Comparison of ENCODE assay signal across 29 cellular contexts in the genomic region with DNA sequence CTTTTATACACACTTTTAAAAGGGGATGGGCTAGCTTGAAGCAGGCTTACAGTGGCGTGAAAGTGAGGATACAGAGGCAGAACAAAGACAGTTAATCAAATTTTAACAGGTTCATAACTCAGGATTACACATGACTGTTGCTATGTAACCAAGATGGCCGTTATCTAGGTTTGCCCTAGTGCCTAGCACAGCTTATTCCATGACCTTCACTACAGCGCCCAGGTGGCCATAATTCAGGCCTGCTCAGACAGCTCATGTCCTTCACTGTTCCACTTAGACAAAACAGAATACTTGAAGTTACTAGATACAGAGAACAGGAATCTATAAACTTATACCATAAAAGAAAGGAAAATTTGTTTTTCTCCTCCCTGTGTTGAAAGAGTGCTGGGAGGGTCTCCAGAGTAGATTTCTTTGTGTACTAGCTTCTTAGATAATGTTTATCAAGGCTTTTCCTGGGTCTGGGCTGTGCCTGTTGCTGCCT. TPM values are rescaled to one million over a fixed set of nuclear protein-coding genes. Genes with fewer than 3 reads are reported as not detected.
DNase-seq lines count a peak whose midpoint lies in the region; ATAC-seq and TF ChIP-seq lines count a peak whose summit lies in the region.
"Had no signal": no experiment of that assay in that cellular context is flagged by ENCODE, and none has a peak within 500 bp of the region (broad histone marks: within the 10 kb centered on the region; RNA-seq: fewer than 3 reads in every experiment).

No MANE protein-coding gene starts in this region.

- TF ChIP-seq CTCF in HCT116 (IDR thresholded peaks at IDR 0.05 in 2 of 3, conservative IDR thresholded peaks at IDR 0.05 in 1 of 3; ENCODE audit: borderline replicate concordance in 1 of 3, insufficient read depth in 1 of 3, low read depth in 2 of 3, low read length in 2 of 3) (no peak), nephron progenitor cell (IDR thresholded peaks at IDR 0.05) (no peak)

- TF ChIP-seq POLR2A in HCT116 (IDR thresholded peaks at IDR 0.05; ENCODE audit: borderline replicate concordance, extremely low read depth, insufficient read depth, insufficient read length) = no peak

- H3K4me3 Mint-ChIP-seq in nephron progenitor cell = no peak overlapping the region
- H3K4me3 Mint-ChIP-seq: activated CD4-positive, alpha-beta T cell treated with anti-CD3 and anti-CD28 coated beads, Interleukin-2, amount 10 ng/mL, durations not matched to agents 7 days and 5 days; activated naive CD8-positive, alpha-beta T cell treated with anti-CD3 and anti-CD28 coated beads, Interleukin-2, amount 10 ng/mL, durations not matched to agents 7 days and 5 days; activated T-cell treated with anti-CD3 and anti-CD28 coated beads, Interleukin-2, amount 50 U/mL, for 24 hours; natural killer cell treated with Interleukin-12 subunit alpha and Interleukin-12 subunit beta and Interleukin-15 and Interleukin-18, amount 100 ng/mL, for 72 hours; stimulated activated naive B cell treated with anti-CD40 and anti-IgM and Interleukin-4, amounts not matched to agents 10 μg/mL and 1 μg/mL and 100 μg/mL, for 72 hours; WTC11 had no signal

- H3K27ac ChIP-seq in HCT116 (ENCODE audit: low read depth, low read length) = no peak overlapping the region
- H3K27ac ChIP-seq: BLaER1 treated with 17β-estradiol and CSF1 and Interleukin-3, amounts not matched to agents 10 nM and 100 nM; gastrocnemius medialis; SJCRH30; skin epidermis had no signal

- ATAC-seq in HCT116 (no peak), HG03520 (IDR thresholded peaks at IDR 0.05; ENCODE audit: unreplicated experiment) (no peak), GM19035 (IDR thresholded peaks at IDR 0.05; ENCODE audit: unreplicated experiment) (no peak)
- ATAC-seq: gastrocnemius medialis; natural killer cell treated with Interleukin-12 subunit alpha and Interleukin-12 subunit beta and Interleukin-15 and Interleukin-18, amount 100 ng/mL, for 72 hours; stimulated activated naive B cell treated with anti-CD40 and anti-IgM and Interleukin-4, amounts not matched to agents 10 μg/mL and 1 μg/mL and 100 μg/mL, for 72 hours; WTC11 had no signal

- no peak overlapping the region for H3K27ac Mint-ChIP-seq in nephron progenitor cell
- H3K27ac Mint-ChIP-seq: activated CD4-positive, alpha-beta T cell treated with anti-CD3 and anti-CD28 coated beads, Interleukin-2, amount 10 ng/mL, durations not matched to agents 7 days and 5 days; activated naive CD8-positive, alpha-beta T cell treated with anti-CD3 and anti-CD28 coated beads, Interleukin-2, amount 10 ng/mL, durations not matched to agents 7 days and 5 days; activated T-cell treated with anti-CD3 and anti-CD28 coated beads, Interleukin-2, amount 50 U/mL, for 24 hours; natural killer cell treated with Interleukin-12 subunit alpha and Interleukin-12 subunit beta and Interleukin-15 and Interleukin-18, amount 100 ng/mL, for 72 hours; stimulated activated naive B cell treated with anti-CD40 and anti-IgM and Interleukin-4, amounts not matched to agents 10 μg/mL and 1 μg/mL and 100 μg/mL, for 72 hours; WTC11 had no signal

- H3K9me3 Mint-ChIP-seq in nephron progenitor cell = peaks cover 32% of the 10 kb centered on the region
- H3K9me3 Mint-ChIP-seq: activated CD4-positive, alpha-beta T cell treated with anti-CD3 and anti-CD28 coated beads, Interleukin-2, amount 10 ng/mL, durations not matched to agents 7 days and 5 days; natural killer cell treated with Interleukin-12 subunit alpha and Interleukin-12 subunit beta and Interleukin-15 and Interleukin-18, amount 100 ng/mL, for 72 hours had no signal

- intact Hi-C loops in HCT116 (cut with micrococcal nuclease) = no loop called here

- CTCF ChIA-PET in HCT116 (lab: Charles Lee) = interaction anchor here (1.5 kb wide), 1 partner anchor 73 kb away, joined by 4 read pairs; no protein-coding TSS in a partner anchor

- no peak for TF ChIP-seq RAD21 in HCT116 (IDR thresholded peaks at IDR 0.05; ENCODE audit: low read depth)

- no peaks in the 10 kb centered on the region for H3K9me2 ChIP-seq in HCT116 (ENCODE audit: insufficient read depth)

- POLR2A ChIA-PET in HCT116 (lab: Charles Lee) = no interaction called here

- no peaks in the 10 kb centered on the region for H3K36me3 ChIP-seq in HCT116 (ENCODE audit: control insufficient read depth in 1 of 2, insufficient read depth in 2 of 2, low read length in 2 of 2)
- H3K36me3 ChIP-seq: gastrocnemius medialis, SJCRH30 had no signal

- no peak overlapping the region for H3K4me2 ChIP-seq in HCT116 (ENCODE audit: low read length)
- H3K4me2 ChIP-seq: BLaER1 treated with 17β-estradiol and CSF1 and Interleukin-3, amounts not matched to agents 10 nM and 100 nM had no signal

- H3K4me1 Mint-ChIP-seq in nephron progenitor cell = peaks cover 17% of the 10 kb centered on the region
- H3K4me1 Mint-ChIP-seq: activated CD4-positive, alpha-beta T cell treated with anti-CD3 and anti-CD28 coated beads, Interleukin-2, amount 10 ng/mL, durations not matched to agents 7 days and 5 days; activated naive CD8-positive, alpha-beta T cell treated with anti-CD3 and anti-CD28 coated beads, Interleukin-2, amount 10 ng/mL, durations not matched to agents 7 days and 5 days; stimulated activated naive B cell treated with anti-CD40 and anti-IgM and Interleukin-4, amounts not matched to agents 10 μg/mL and 1 μg/mL and 100 μg/mL, for 72 hours had no signal

- no peaks in the 10 kb centered on the region for H4K20me1 ChIP-seq in HCT116 (ENCODE audit: insufficient read depth)
- H4K20me1 ChIP-seq: BLaER1 treated with 17β-estradiol and CSF1 and Interleukin-3, amounts not matched to agents 10 nM and 100 nM had no signal

- peaks cover 4% of the 10 kb centered on the region for H3K27me3 Mint-ChIP-seq in nephron progenitor cell (ENCODE audit: low read depth, poor library complexity)

- no peak overlapping the region for H3K9ac ChIP-seq in HCT116 (ENCODE audit: low read length)
- H3K9ac ChIP-seq: BLaER1 treated with 17β-estradiol and CSF1 and Interleukin-3, amounts not matched to agents 10 nM and 100 nM had no signal

- H3K4me1 ChIP-seq in HCT116 (ENCODE audit: control insufficient read depth in 1 of 2, insufficient read depth in 2 of 2, low read length in 2 of 2) = peaks cover 7 to 12% of the 10 kb centered on the region in 2 experiments
- H3K4me1 ChIP-seq: gastrocnemius medialis had no signal

- peaks cover 9% of the 10 kb centered on the region for H3K36me3 Mint-ChIP-seq in nephron progenitor cell (ENCODE audit: low read depth)
- H3K36me3 Mint-ChIP-seq: activated naive CD8-positive, alpha-beta T cell treated with anti-CD3 and anti-CD28 coated beads, Interleukin-2, amount 10 ng/mL, durations not matched to agents 7 days and 5 days; natural killer cell treated with Interleukin-12 subunit alpha and Interleukin-12 subunit beta and Interleukin-15 and Interleukin-18, amount 100 ng/mL, for 72 hours; stimulated activated naive B cell treated with anti-CD40 and anti-IgM and Interleukin-4, amounts not matched to agents 10 μg/mL and 1 μg/mL and 100 μg/mL, for 72 hours had no signal

- peaks cover 7% of the 10 kb centered on the region for H3K27me3 ChIP-seq in HCT116 (ENCODE audit: insufficient read depth, low read length)
- H3K27me3 ChIP-seq: BLaER1 treated with 17β-estradiol and CSF1 and Interleukin-3, amounts not matched to agents 10 nM and 100 nM; gastrocnemius medialis; SJCRH30 had no signal

- RAD21 ChIA-PET in HCT116 (lab: Charles Lee; ENCODE audit: low non-redundant PET in 1 of 2, low total read pairs in 2 of 2, uncharacterized antibody in 2 of 2, unreplicated experiment in 2 of 2) = no interaction called here

- DNase-seq in HCT116 (ENCODE audit: low read depth, low spot score) (no peak), NCI-H187 (lab: John Stamatoyannopoulos, UW) (peak; percentile 68 to 73), amniotic epithelial cell (ENCODE audit: low read depth) (peak; percentile 85), nephron progenitor cell (peak; percentile 9), NCI-H2081 treated with DMSO at 0.1 percent for 48 hours (lab: John Stamatoyannopoulos, UW) (no peak)
- DNase-seq in stimulated activated CD8-positive, alpha-beta memory T cell treated with anti-CD3 and anti-CD28 coated beads, Interleukin-4, amount 100 ng/mL, for 48 hours = no peak
- DNase-seq: activated CD4-positive, alpha-beta T cell treated with anti-CD3 and anti-CD28 coated beads, Interleukin-2, amount 10 ng/mL, durations not matched to agents 7 days and 5 days; activated gamma-delta T cell treated with Interleukin-2 at 50 U/mL for 16 hours; activated naive CD8-positive, alpha-beta T cell treated with anti-CD3 and anti-CD28 coated beads, Interleukin-2, amount 10 ng/mL, durations not matched to agents 7 days and 5 days; activated T-cell treated with anti-CD3 and anti-CD28 coated beads, Interleukin-2, amount 50 U/mL, for 24 hours; dermis blood vessel endothelial cell; gastrocnemius medialis; hippocampal formation; IMR-90; NCI-H526 treated with DMSO at 0.1 percent for 48 hours; SJCRH30; stimulated activated naive B cell treated with anti-CD40 and anti-IgM and Interleukin-4, amounts not matched to agents 10 μg/mL and 1 μg/mL and 100 μg/mL, for 72 hours had no signal

- peak overlapping the region; percentile 18 for H2AFZ ChIP-seq in HCT116 (ENCODE audit: low read depth, low read length, poor library complexity, severe bottlenecking)

- BruUV-seq in HCT116 (replicated peaks; lab: Mats Ljungman, UMichigan) = no TSS peak

- no peak overlapping the region for H3K4me3 ChIP-seq in HCT116 (replicated peaks in 1 of 2; ENCODE audit: low read depth in 1 of 2, low read length in 2 of 2)
- H3K4me3 ChIP-seq: BLaER1 treated with 17β-estradiol and CSF1 and Interleukin-3, amounts not matched to agents 10 nM and 100 nM; gastrocnemius medialis; SJCRH30; skin epidermis had no signal

- H3K79me2 ChIP-seq in HCT116 (ENCODE audit: insufficient read depth, low read length) = no peaks in the 10 kb centered on the region

- H3K9me3 ChIP-seq in HCT116 (ENCODE audit: control insufficient read depth in 1 of 2, insufficient read depth in 1 of 2, low read depth in 1 of 2, low read length in 2 of 2) = no peaks in the 10 kb centered on the region
- H3K9me3 ChIP-seq: gastrocnemius medialis had no signal

TF ChIP-seq in HCT116, 20 proteins besides CTCF, POLR2A, EP300 and RAD21:
- no peak for TF ChIP-seq EZH2phosphoT487 (IDR thresholded peaks at IDR 0.05; ENCODE audit: borderline replicate concordance)
TF ChIP-seq in HCT116: peak in this region for 0.

RNA-seq across cellular contexts. Expression of gene SPRR2F, which starts 6.2 kb away (rescaled TPM):
- not detected for total RNA-seq in HCT116 (2021; ENCODE audit: unreplicated experiment)
- not detected in 2 replicates for polyA plus RNA-seq in HCT116 (2012)
- total RNA-seq: activated CD4-positive, alpha-beta T cell treated with anti-CD3 and anti-CD28 coated beads, Interleukin-2, amount 10 ng/mL, durations not matched to agents 7 days and 5 days; activated naive CD8-positive, alpha-beta T cell treated with anti-CD3 and anti-CD28 coated beads, Interleukin-2, amount 10 ng/mL, durations not matched to agents 7 days and 5 days; astrocyte; dermis blood vessel endothelial cell; gastrocnemius medialis; IMR-90; lung microvascular endothelial cell; mucosa of gallbladder; natural killer cell treated with Interleukin-12 subunit alpha and Interleukin-12 subunit beta and Interleukin-15 and Interleukin-18, amount 100 ng/mL, for 72 hours; osteocyte; RPMI7951; SJCRH30; urinary bladder; WTC11 had no signal
- polyA plus RNA-seq: IMR-90, urinary bladder had no signal

RNA-seq across cellular contexts. Expression of gene SPRR2E, which starts 25.2 kb away (rescaled TPM):
- not detected for total RNA-seq in HCT116 (2021; ENCODE audit: unreplicated experiment)
- polyA plus RNA-seq in HCT116 (2012) = 0.37 TPM in 1 of 2 replicates, not detected in the other
- total RNA-seq: activated CD4-positive, alpha-beta T cell treated with anti-CD3 and anti-CD28 coated beads, Interleukin-2, amount 10 ng/mL, durations not matched to agents 7 days and 5 days; activated naive CD8-positive, alpha-beta T cell treated with anti-CD3 and anti-CD28 coated beads, Interleukin-2, amount 10 ng/mL, durations not matched to agents 7 days and 5 days; astrocyte; dermis blood vessel endothelial cell; gastrocnemius medialis; IMR-90; lung microvascular endothelial cell; mucosa of gallbladder; natural killer cell treated with Interleukin-12 subunit alpha and Interleukin-12 subunit beta and Interleukin-15 and Interleukin-18, amount 100 ng/mL, for 72 hours; osteocyte; RPMI7951; SJCRH30; urinary bladder; WTC11 had no signal
- polyA plus RNA-seq: IMR-90, urinary bladder had no signal

RNA-seq across cellular contexts. Expression of gene SPRR2G, which starts 31.2 kb away (rescaled TPM):
- total RNA-seq in HCT116 (2021; ENCODE audit: unreplicated experiment) = not detected
- not detected in 2 replicates for polyA plus RNA-seq in HCT116 (2012)
- total RNA-seq: activated CD4-positive, alpha-beta T cell treated with anti-CD3 and anti-CD28 coated beads, Interleukin-2, amount 10 ng/mL, durations not matched to agents 7 days and 5 days; activated naive CD8-positive, alpha-beta T cell treated with anti-CD3 and anti-CD28 coated beads, Interleukin-2, amount 10 ng/mL, durations not matched to agents 7 days and 5 days; astrocyte; dermis blood vessel endothelial cell; gastrocnemius medialis; IMR-90; lung microvascular endothelial cell; mucosa of gallbladder; natural killer cell treated with Interleukin-12 subunit alpha and Interleukin-12 subunit beta and Interleukin-15 and Interleukin-18, amount 100 ng/mL, for 72 hours; osteocyte; RPMI7951; SJCRH30; urinary bladder; WTC11 had no signal
- polyA plus RNA-seq: IMR-90, urinary bladder had no signal

RNA-seq across cellular contexts. Expression of gene SPRR2B, which starts 48.1 kb away (rescaled TPM):
- not detected for total RNA-seq in HCT116 (2021; ENCODE audit: unreplicated experiment)
- polyA plus RNA-seq in HCT116 (2012) = not detected in 2 replicates
- total RNA-seq: activated CD4-positive, alpha-beta T cell treated with anti-CD3 and anti-CD28 coated beads, Interleukin-2, amount 10 ng/mL, durations not matched to agents 7 days and 5 days; activated naive CD8-positive, alpha-beta T cell treated with anti-CD3 and anti-CD28 coated beads, Interleukin-2, amount 10 ng/mL, durations not matched to agents 7 days and 5 days; astrocyte; dermis blood vessel endothelial cell; gastrocnemius medialis; IMR-90; lung microvascular endothelial cell; mucosa of gallbladder; natural killer cell treated with Interleukin-12 subunit alpha and Interleukin-12 subunit beta and Interleukin-15 and Interleukin-18, amount 100 ng/mL, for 72 hours; osteocyte; RPMI7951; SJCRH30; urinary bladder; WTC11 had no signal
- polyA plus RNA-seq: IMR-90, urinary bladder had no signal

Comparison
In these comparisons a context has a peak if more than half of its experiments do, and no peak if none do; other contexts are left out.
1. DNase-seq: peak in NCI-H187 (2 of 2), amniotic epithelial cell (single experiment) and nephron progenitor cell (single experiment); none in HCT116 (single experiment), NCI-H2081 treated with DMSO at 0.1 percent for 48 hours (single experiment) and stimulated activated CD8-positive, alpha-beta memory T cell treated with anti-CD3 and anti-CD28 coated beads, Interleukin-4, amount 100 ng/mL, for 48 hours (single experiment).